Comparison of ENCODE assay signal across 8 cellular contexts in genomic region chr1:203320546-203321272, GRCh38. TPM values are rescaled to one million over a fixed set of nuclear protein-coding genes. Genes with fewer than 3 reads are reported as not detected.
DNase-seq lines count a peak whose midpoint lies in the region; ATAC-seq and TF ChIP-seq lines count a peak whose summit lies in the region.

No MANE protein-coding gene starts in this region.

- DNase-seq in AML-193 (lab: John Stamatoyannopoulos, UW) (peak; percentile 87 to 91), NCI-H2107 (lab: John Stamatoyannopoulos, UW) (peak; percentile 94), foreskin fibroblast (peak; percentile 12 to 35), chondrocyte (ENCODE audit: low spot score) (no peak)
- DNase-seq in activated CD4-positive, alpha-beta T cell treated with anti-CD3 and anti-CD28 coated beads, Interleukin-2, amount 10 ng/mL, durations not matched to agents 7 days and 5 days, result peak; percentile 89

- H3K4me3 ChIP-seq in foreskin fibroblast (ENCODE audit: low read depth in 1 of 2, low read length in 2 of 2) (no peak overlapping the region), skin epidermis (no peak overlapping the region)

- peak overlapping the region; percentile 95 for H3K27ac Mint-ChIP-seq in activated CD4-positive, alpha-beta T cell treated with anti-CD3 and anti-CD28 coated beads, Interleukin-2, amount 10 ng/mL, durations not matched to agents 7 days and 5 days
- H3K27ac Mint-ChIP-seq in chondrocyte (ENCODE audit: unreplicated experiment), result no peak overlapping the region

- no peaks in the 10 kb centered on the region for H3K9me3 Mint-ChIP-seq in activated CD4-positive, alpha-beta T cell treated with anti-CD3 and anti-CD28 coated beads, Interleukin-2, amount 10 ng/mL, durations not matched to agents 7 days and 5 days
- no peaks in the 10 kb centered on the region for H3K9me3 Mint-ChIP-seq in chondrocyte (ENCODE audit: low read depth)

- peak; percentile 76 for ATAC-seq in GM18867 (IDR thresholded peaks at IDR 0.05; ENCODE audit: unreplicated experiment)
- peak; percentile 58 for ATAC-seq in HG03045 (IDR thresholded peaks at IDR 0.05; ENCODE audit: unreplicated experiment)

- no peaks in the 10 kb centered on the region for H3K27me3 Mint-ChIP-seq in activated CD4-positive, alpha-beta T cell treated with anti-CD3 and anti-CD28 coated beads, Interleukin-2, amount 10 ng/mL, durations not matched to agents 7 days and 5 days
- peaks cover 9% of the 10 kb centered on the region for H3K27me3 Mint-ChIP-seq in chondrocyte (ENCODE audit: low read depth)

- TF ChIP-seq CTCF in foreskin fibroblast (IDR thresholded peaks at IDR 0.05; ENCODE audit: low read depth, low read length) (no peak), chondrocyte (IDR thresholded peaks at IDR 0.05) (no peak)

- no peaks in the 10 kb centered on the region for H3K36me3 Mint-ChIP-seq in activated CD4-positive, alpha-beta T cell treated with anti-CD3 and anti-CD28 coated beads, Interleukin-2, amount 10 ng/mL, durations not matched to agents 7 days and 5 days (ENCODE audit: low read depth)
- no peaks in the 10 kb centered on the region for H3K36me3 Mint-ChIP-seq in chondrocyte (ENCODE audit: low read depth)

- CTCF ChIA-PET in activated CD4-positive, alpha-beta T cell treated with anti-CD3 and anti-CD28 coated beads, Interleukin-2, amount 10 ng/mL, durations not matched to agents 7 days and 5 days (lab: Charles Lee), result interaction anchor here (1.1 to 10.2 kb wide), 9 partner anchors 11 to 201 kb away, joined by 3 to 169 read pairs (median 9); partner anchors contain the start of gene BTG2

- H3K4me1 Mint-ChIP-seq in activated CD4-positive, alpha-beta T cell treated with anti-CD3 and anti-CD28 coated beads, Interleukin-2, amount 10 ng/mL, durations not matched to agents 7 days and 5 days, result peaks cover 78% of the 10 kb centered on the region
- H3K4me1 Mint-ChIP-seq in chondrocyte (ENCODE audit: low read depth), result peaks cover 42% of the 10 kb centered on the region

- peak overlapping the region in 19 of 21 experiments; percentile 42 to 98 (median 71) for H3K27ac ChIP-seq in skin epidermis

- POLR2A ChIA-PET in activated CD4-positive, alpha-beta T cell treated with anti-CD3 and anti-CD28 coated beads, Interleukin-2, amount 10 ng/mL, durations not matched to agents 7 days and 5 days (lab: Charles Lee), result interaction anchor here (0.6 to 1.6 kb wide), 4 partner anchors 10 to 280 kb away, joined by 3 to 10 read pairs (median 4); no protein-coding TSS in a partner anchor

- peak overlapping the region; percentile 39 for H3K4me3 Mint-ChIP-seq in activated CD4-positive, alpha-beta T cell treated with anti-CD3 and anti-CD28 coated beads, Interleukin-2, amount 10 ng/mL, durations not matched to agents 7 days and 5 days
- H3K4me3 Mint-ChIP-seq in chondrocyte (ENCODE audit: unreplicated experiment), result no peak overlapping the region

RNA-seq across cellular contexts. Expression of gene BTG2, which starts 15.4 kb away (rescaled TPM):
- total RNA-seq in activated CD4-positive, alpha-beta T cell treated with anti-CD3 and anti-CD28 coated beads, Interleukin-2, amount 10 ng/mL, durations not matched to agents 7 days and 5 days, result 10 to 100 TPM; 73.6 to 82.3 TPM
- total RNA-seq in chondrocyte, result 33.2 to 41.3 TPM (median 39.9 TPM) in 3 replicates

RNA-seq across cellular contexts. Expression of gene FMOD, which starts 30.2 kb away (rescaled TPM):
- not detected for total RNA-seq in activated CD4-positive, alpha-beta T cell treated with anti-CD3 and anti-CD28 coated beads, Interleukin-2, amount 10 ng/mL, durations not matched to agents 7 days and 5 days
- total RNA-seq in chondrocyte, result 0.47 to 0.92 TPM (median 0.85 TPM) in 3 replicates
